ENCODE assay signal across 12 cellular contexts in genomic region chr16:73063854-73064226, GRCh38. TPM values are rescaled to one million over a fixed set of nuclear protein-coding genes. Genes with fewer than 3 reads are reported as not detected.
DNase-seq lines count a peak whose midpoint lies in the region; ATAC-seq and TF ChIP-seq lines count a peak whose summit lies in the region.
"Had no signal": no experiment of that assay in that cellular context is flagged by ENCODE, and none has a peak within 500 bp of the region (broad histone marks: within the 10 kb centered on the region; RNA-seq: fewer than 3 reads in every experiment).

No MANE protein-coding gene starts in this region.

- no peak overlapping the region for H2AFZ ChIP-seq in MM.1S (ENCODE audit: low read length)

- peaks cover 32 to 70% of the 10 kb centered on the region in 2 donors for H3K4me1 ChIP-seq in thoracic aorta (ENCODE audit: control insufficient read depth in 1 of 2, low read depth in 2 of 2)
- H3K4me1 ChIP-seq in MM.1S (ENCODE audit: low read length): no peaks in the 10 kb centered on the region

- H3K4me3 Mint-ChIP-seq in activated naive CD8-positive, alpha-beta T cell treated with anti-CD3 and anti-CD28 coated beads, Interleukin-2, amount 10 ng/mL, durations not matched to agents 7 days and 5 days: peak overlapping the region; percentile 17
- no peak overlapping the region for H3K4me3 Mint-ChIP-seq in activated naive CD8-positive, alpha-beta T cell treated with anti-CD3 and anti-CD28 coated beads for 36 hours
- peak overlapping the region; percentile 60 for H3K4me3 Mint-ChIP-seq in dendritic cell treated with granulocyte-macrophage colony-stimulating factor and Interleukin-4, amounts not matched to agents 40 ng/mL and 50 ng/mL, for 4 days
- peak overlapping the region; percentile 58 for H3K4me3 Mint-ChIP-seq in mesothelial cell of epicardium
- H3K4me3 Mint-ChIP-seq: effector memory CD8-positive, alpha-beta T cell had no signal

- H4K20me1 ChIP-seq in MM.1S (ENCODE audit: insufficient read depth, low read length): no peaks in the 10 kb centered on the region

- H3K9me2 ChIP-seq in MM.1S (replicated peaks; ENCODE audit: insufficient read depth, low read length): no peaks in the 10 kb centered on the region

- POLR2A ChIA-PET in activated naive CD8-positive, alpha-beta T cell treated with anti-CD3 and anti-CD28 coated beads, Interleukin-2, amount 10 ng/mL, durations not matched to agents 7 days and 5 days (lab: Charles Lee): no interaction called here

- H3K9me3 ChIP-seq in thoracic aorta (no peaks in the 10 kb centered on the region), MM.1S (replicated peaks; ENCODE audit: insufficient read depth, low read length) (no peaks in the 10 kb centered on the region)

- H3K27me3 ChIP-seq in thoracic aorta (replicated peaks; ENCODE audit: insufficient read depth): no peaks in the 10 kb centered on the region
- H3K27me3 ChIP-seq in MM.1S (replicated peaks; ENCODE audit: insufficient read depth, low read length): peaks cover 37% of the 10 kb centered on the region

- H3K79me2 ChIP-seq in MM.1S (ENCODE audit: low read length): no peaks in the 10 kb centered on the region

- no peaks in the 10 kb centered on the region for H3K36me3 Mint-ChIP-seq in activated naive CD8-positive, alpha-beta T cell treated with anti-CD3 and anti-CD28 coated beads, Interleukin-2, amount 10 ng/mL, durations not matched to agents 7 days and 5 days
- no peaks in the 10 kb centered on the region for H3K36me3 Mint-ChIP-seq in activated naive CD8-positive, alpha-beta T cell treated with anti-CD3 and anti-CD28 coated beads for 36 hours
- H3K36me3 Mint-ChIP-seq in dendritic cell treated with granulocyte-macrophage colony-stimulating factor and Interleukin-4, amounts not matched to agents 40 ng/mL and 50 ng/mL, for 4 days (ENCODE audit: low read depth): peaks cover 9% of the 10 kb centered on the region
- no peaks in the 10 kb centered on the region for H3K36me3 Mint-ChIP-seq in mesothelial cell of epicardium

- H3K27me3 Mint-ChIP-seq in activated naive CD8-positive, alpha-beta T cell treated with anti-CD3 and anti-CD28 coated beads, Interleukin-2, amount 10 ng/mL, durations not matched to agents 7 days and 5 days: peaks cover 90% of the 10 kb centered on the region
- H3K27me3 Mint-ChIP-seq in activated naive CD8-positive, alpha-beta T cell treated with anti-CD3 and anti-CD28 coated beads for 36 hours: peaks cover 93% of the 10 kb centered on the region
- peaks cover 60% of the 10 kb centered on the region for H3K27me3 Mint-ChIP-seq in dendritic cell treated with granulocyte-macrophage colony-stimulating factor and Interleukin-4, amounts not matched to agents 40 ng/mL and 50 ng/mL, for 4 days
- H3K27me3 Mint-ChIP-seq in mesothelial cell of epicardium (ENCODE audit: low read depth): peaks cover 69% of the 10 kb centered on the region

- H3F3A ChIP-seq in MM.1S (ENCODE audit: insufficient read depth, low read length): no peaks in the 10 kb centered on the region

- no peak overlapping the region for H3K9ac ChIP-seq in MM.1S (ENCODE audit: low read length)

- no peak overlapping the region for H3K27ac Mint-ChIP-seq in activated naive CD8-positive, alpha-beta T cell treated with anti-CD3 and anti-CD28 coated beads, Interleukin-2, amount 10 ng/mL, durations not matched to agents 7 days and 5 days
- no peak overlapping the region for H3K27ac Mint-ChIP-seq in activated naive CD8-positive, alpha-beta T cell treated with anti-CD3 and anti-CD28 coated beads for 36 hours
- H3K27ac Mint-ChIP-seq in dendritic cell treated with granulocyte-macrophage colony-stimulating factor and Interleukin-4, amounts not matched to agents 40 ng/mL and 50 ng/mL, for 4 days: peak overlapping the region; percentile 97
- H3K27ac Mint-ChIP-seq in mesothelial cell of epicardium: no peak overlapping the region
- H3K27ac Mint-ChIP-seq: effector memory CD8-positive, alpha-beta T cell had no signal

- H3K27ac ChIP-seq in thoracic aorta: peak overlapping the region; percentile 99
- H3K27ac ChIP-seq in MM.1S (ENCODE audit: low read length): no peak overlapping the region
- H3K27ac ChIP-seq: 22Rv1 had no signal

- peak overlapping the region; percentile 89 for H3K4me3 ChIP-seq in thoracic aorta
- no peak overlapping the region for H3K4me3 ChIP-seq in MM.1S (ENCODE audit: low read length)

- ATAC-seq in activated naive CD8-positive, alpha-beta T cell treated with anti-CD3 and anti-CD28 coated beads, Interleukin-2, amount 10 ng/mL, durations not matched to agents 7 days and 5 days (ENCODE audit: low read depth): no peak
- no peak for ATAC-seq in thoracic aorta (ENCODE audit: insufficient number of reproducible peaks, low FRiP score, low read depth)
- ATAC-seq: effector memory CD8-positive, alpha-beta T cell had no signal

- H3K4me2 ChIP-seq in MM.1S (ENCODE audit: low read depth, low read length): no peak overlapping the region

- intact Hi-C loops in dendritic cell treated with granulocyte-macrophage colony-stimulating factor and Interleukin-4, amounts not matched to agents 40 ng/mL and 50 ng/mL, for 4 days (cut with micrococcal nuclease): no loop called here

- H3K36me3 ChIP-seq in thoracic aorta: no peaks in the 10 kb centered on the region
- H3K36me3 ChIP-seq in MM.1S (replicated peaks; ENCODE audit: insufficient read depth, low read length): no peaks in the 10 kb centered on the region

- DNase-seq in activated naive CD8-positive, alpha-beta T cell treated with anti-CD3 and anti-CD28 coated beads, Interleukin-2, amount 10 ng/mL, durations not matched to agents 7 days and 5 days: no peak
- no peak for DNase-seq in activated naive CD8-positive, alpha-beta T cell treated with anti-CD3 and anti-CD28 coated beads for 36 hours
- DNase-seq in mesothelial cell of epicardium (ENCODE audit: low spot score in 2 of 2, unreplicated experiment in 2 of 2): no peak
- no peak for DNase-seq in thoracic aorta (ENCODE audit: low spot score)
- DNase-seq in activated T-cell treated with anti-CD3 and anti-CD28 coated beads for 4 hours: no peak
- no peak for DNase-seq in KG1 (lab: John Stamatoyannopoulos, UW)
- DNase-seq in MM.1S: no peak
- DNase-seq: effector memory CD8-positive, alpha-beta T cell; occipital lobe; stimulated activated CD4-positive, alpha-beta T cell treated with anti-CD3 and anti-CD28 coated beads, Interleukin-4, amount 100 ng/mL, for 24 hours had no signal

- TF ChIP-seq CTCF in mesothelial cell of epicardium (IDR thresholded peaks at IDR 0.05; ENCODE audit: unreplicated experiment): no peak
- no peak for TF ChIP-seq CTCF in thoracic aorta (IDR thresholded peaks at IDR 0.05)
- no peak for TF ChIP-seq CTCF in MM.1S (IDR thresholded peaks at IDR 0.05; ENCODE audit: low read length)

- H3K4me1 Mint-ChIP-seq in activated naive CD8-positive, alpha-beta T cell treated with anti-CD3 and anti-CD28 coated beads, Interleukin-2, amount 10 ng/mL, durations not matched to agents 7 days and 5 days: peaks cover 20% of the 10 kb centered on the region
- peaks cover 7% of the 10 kb centered on the region for H3K4me1 Mint-ChIP-seq in activated naive CD8-positive, alpha-beta T cell treated with anti-CD3 and anti-CD28 coated beads for 36 hours
- peaks cover 84% of the 10 kb centered on the region for H3K4me1 Mint-ChIP-seq in dendritic cell treated with granulocyte-macrophage colony-stimulating factor and Interleukin-4, amounts not matched to agents 40 ng/mL and 50 ng/mL, for 4 days (ENCODE audit: low read depth)
- peaks cover 75% of the 10 kb centered on the region for H3K4me1 Mint-ChIP-seq in mesothelial cell of epicardium

- H3K9me3 Mint-ChIP-seq in activated naive CD8-positive, alpha-beta T cell treated with anti-CD3 and anti-CD28 coated beads, Interleukin-2, amount 10 ng/mL, durations not matched to agents 7 days and 5 days: no peaks in the 10 kb centered on the region
- no peaks in the 10 kb centered on the region for H3K9me3 Mint-ChIP-seq in activated naive CD8-positive, alpha-beta T cell treated with anti-CD3 and anti-CD28 coated beads for 36 hours
- H3K9me3 Mint-ChIP-seq in dendritic cell treated with granulocyte-macrophage colony-stimulating factor and Interleukin-4, amounts not matched to agents 40 ng/mL and 50 ng/mL, for 4 days: no peaks in the 10 kb centered on the region
- no peaks in the 10 kb centered on the region for H3K9me3 Mint-ChIP-seq in mesothelial cell of epicardium
- H3K9me3 Mint-ChIP-seq: effector memory CD8-positive, alpha-beta T cell had no signal

RNA-seq across cellular contexts. Expression of gene ZFHX3, which starts 15.9 kb away (rescaled TPM):
- total RNA-seq in activated naive CD8-positive, alpha-beta T cell treated with anti-CD3 and anti-CD28 coated beads, Interleukin-2, amount 10 ng/mL, durations not matched to agents 7 days and 5 days: 1 to 10 TPM; 1.1 to 1.6 TPM
- under 1 TPM; 0.40 to 0.54 TPM for total RNA-seq in activated naive CD8-positive, alpha-beta T cell treated with anti-CD3 and anti-CD28 coated beads for 36 hours
- total RNA-seq in mesothelial cell of epicardium (63.8 to 68.1 TPM (median 67.1 TPM) in 3 replicates), thoracic aorta (10 to 100 TPM; 57.7 to 70.1 TPM)

Comparison
In these comparisons a context has a peak if more than half of its experiments do, and no peak if none do; other contexts are left out.
1. RNA of gene ZFHX3, which starts 15.9 kb away (total RNA-seq): 57.7 to 70.1 TPM in thoracic aorta and 63.8 to 68.1 TPM in mesothelial cell of epicardium; 1.1 to 1.6 TPM in activated naive CD8-positive, alpha-beta T cell treated with anti-CD3 and anti-CD28 coated beads, Interleukin-2, amount 10 ng/mL, durations not matched to agents 7 days and 5 days and 0.40 to 0.54 TPM in activated naive CD8-positive, alpha-beta T cell treated with anti-CD3 and anti-CD28 coated beads for 36 hours; every median in the first group is over 10 times any median in the second.